Comparison of ENCODE assay signal across 8 cellular contexts in genomic region chr1:153991151-153991472, GRCh38. TPM values are rescaled to one million over a fixed set of nuclear protein-coding genes. Genes with fewer than 3 reads are reported as not detected.
DNase-seq lines count a peak whose midpoint lies in the region; ATAC-seq and TF ChIP-seq lines count a peak whose summit lies in the region.

No MANE protein-coding gene starts in this region.

- H3K36me3 ChIP-seq in WERI-Rb-1 (peaks cover 59% of the 10 kb centered on the region), rectal smooth muscle tissue (ENCODE audit: control insufficient read depth, insufficient read depth, low read length) (peaks cover 8% of the 10 kb centered on the region)

- H3K27ac ChIP-seq in WERI-Rb-1 (peak overlapping the region; percentile 95), rectal smooth muscle tissue (ENCODE audit: low read depth, low read length) (peak overlapping the region; percentile 99)

- peak overlapping the region; percentile 76 for H3K4me3 ChIP-seq in GM12864 (ENCODE audit: low read depth, low read length)
- H3K4me3 ChIP-seq in WERI-Rb-1 (ENCODE audit: low read depth, low read length) = peak overlapping the region; percentile 77
- peak overlapping the region; percentile 90 for H3K4me3 ChIP-seq in fibroblast of the aortic adventitia (ENCODE audit: low read depth, low read length)
- peak overlapping the region; percentile 100 for H3K4me3 ChIP-seq in rectal smooth muscle tissue (ENCODE audit: low read length)

- TF ChIP-seq CTCF in GM12864 (IDR thresholded peaks at IDR 0.05; ENCODE audit: low read depth, low read length, missing control alignments) = no peak
- no peak for TF ChIP-seq CTCF in WERI-Rb-1 (IDR thresholded peaks at IDR 0.05; ENCODE audit: low read depth, low read length)
- TF ChIP-seq CTCF in fibroblast of the aortic adventitia (IDR thresholded peaks at IDR 0.05; ENCODE audit: insufficient read depth, low read length) = no peak

- H3K4me1 ChIP-seq in rectal smooth muscle tissue (ENCODE audit: control insufficient read depth, insufficient read depth, low read length) = peaks cover 11% of the 10 kb centered on the region

- DNase-seq in GM12864 (ENCODE audit: low read depth) (no peak), WERI-Rb-1 (no peak), fibroblast of the aortic adventitia (ENCODE audit: low read depth) (no peak), HuH-7 (ENCODE audit: low spot score) (no peak), inferior parietal cortex (ENCODE audit: extremely low spot score) (no peak)

- ATAC-seq in HG03521 (IDR thresholded peaks at IDR 0.05; ENCODE audit: unreplicated experiment) = no peak
- no peak for ATAC-seq in GM21515 (IDR thresholded peaks at IDR 0.05; ENCODE audit: unreplicated experiment)

- H3K27me3 ChIP-seq in WERI-Rb-1 (ENCODE audit: insufficient read depth, low read depth, severe bottlenecking) (no peaks in the 10 kb centered on the region), rectal smooth muscle tissue (ENCODE audit: control insufficient read depth, insufficient read depth, low read length) (no peaks in the 10 kb centered on the region)

- H3K9me3 ChIP-seq in WERI-Rb-1 (ENCODE audit: severe bottlenecking) = peaks cover 5% of the 10 kb centered on the region

- peak overlapping the region; percentile 96 for H3K9ac ChIP-seq in rectal smooth muscle tissue (ENCODE audit: low read length)

RNA-seq across cellular contexts. Expression of gene RPS27, which starts 0.6 kb away (rescaled TPM):
- total RNA-seq in fibroblast of the aortic adventitia (ENCODE audit: low replicate concordance) = 442 and 2,665 TPM in 2 replicates

RNA-seq across cellular contexts. Expression of gene RAB13, which starts 5.0 kb away (rescaled TPM):
- total RNA-seq in fibroblast of the aortic adventitia (ENCODE audit: low replicate concordance) = 103 and 308 TPM in 2 replicates

RNA-seq across cellular contexts. Expression of gene JTB, which starts 13.6 kb away (rescaled TPM):
- total RNA-seq in fibroblast of the aortic adventitia (ENCODE audit: low replicate concordance) = 73.9 and 132 TPM in 2 replicates

RNA-seq across cellular contexts. Expression of gene CREB3L4, which starts 23.4 kb away (rescaled TPM):
- 3.3 and 5.9 TPM in 2 replicates for total RNA-seq in fibroblast of the aortic adventitia (ENCODE audit: low replicate concordance)

RNA-seq across cellular contexts. Expression of gene SLC39A1, which starts 27.8 kb away (rescaled TPM):
- total RNA-seq in fibroblast of the aortic adventitia (ENCODE audit: low replicate concordance) = 74.1 and 85.9 TPM in 2 replicates
